In genomic region chr19:40945645-40946044, GRCh38 we compare ENCODE assay signal across 23 cellular contexts. TPM values are rescaled to one million over a fixed set of nuclear protein-coding genes. Genes with fewer than 3 reads are reported as not detected.
"Had no signal": no experiment of that assay in that cellular context is flagged by ENCODE, and none has a peak within 500 bp of the region (broad histone marks: within the 10 kb centered on the region; RNA-seq: fewer than 3 reads in every experiment).

No MANE protein-coding gene starts in this region.

- H3K9me3 ChIP-seq: SJSA1 had no signal

- H3K27ac ChIP-seq: SJSA1, SK-N-MC had no signal

- H3K27ac Mint-ChIP-seq: T-cell had no signal

- H3K4me1 Mint-ChIP-seq: T-cell had no signal

- H3K36me3 Mint-ChIP-seq: T-cell had no signal

- ATAC-seq: T-cell had no signal

- H3K36me3 ChIP-seq: SJSA1 had no signal

- H3K4me3 ChIP-seq: SJSA1, SK-N-MC had no signal

- FAIRE-seq: RCC 7860 had no signal

- DNase-seq: Karpas-422, KG1, MM.1S, NCI-H1092 treated with DMSO at 0.1 percent for 48 hours, NCI-H1436, NCI-H187, NCI-H2029, NCI-H2081 treated with DMSO at 0.1 percent for 48 hours, NCI-H2171, NCI-H226, NCI-H446, NCI-H510A, NCI-H524 treated with DMSO at 0.1 percent for 48 hours, NCI-H69, NCI-H774, Right ventricle myocardium superior, RPMI8226, SIG-M5, SW 1271, T-cell had no signal

- H3K4me3 Mint-ChIP-seq: T-cell had no signal

RNA-seq across cellular contexts. Expression of gene CYP2B6, which starts 45.4 kb away (rescaled TPM):
- total RNA-seq: SJSA1 had no signal
